8 cellular contexts compared by ENCODE assay signal in genomic region chr4:83219344-83219990, GRCh38.
DNase-seq lines count a peak whose midpoint lies in the region; ATAC-seq and TF ChIP-seq lines count a peak whose summit lies in the region.

No MANE protein-coding gene starts in this region.

- ATAC-seq in GM21447 (IDR thresholded peaks at IDR 0.05; ENCODE audit: unreplicated experiment) (peak; percentile 20), natural killer cell (no peak), aorta (ENCODE audit: low FRiP score) (peak; percentile 44)

- peak overlapping the region; percentile 83 to 96 for H3K27ac Mint-ChIP-seq in natural killer cell

- H3K4me1 Mint-ChIP-seq in natural killer cell: peaks cover 82 to 86% of the 10 kb centered on the region in 2 donors

- no peaks in the 10 kb centered on the region for H3F3A ChIP-seq in OCI-LY1 (ENCODE audit: insufficient read depth, low read length)

- H3K79me2 ChIP-seq in OCI-LY1 (ENCODE audit: insufficient read depth, low read length): no peaks in the 10 kb centered on the region

- intact Hi-C loops in natural killer cell (cut with micrococcal nuclease) (loop anchor here (5.0 to 10.0 kb wide), 2 partner anchors 235 to 317 kb away; partner anchors contain the start of genes HELQ, MRPS18C and THAP9), aorta (cut with DNase I) (no loop called here), thyroid gland (cut with DNase I) (no loop called here)

- H3K4me2 ChIP-seq in OCI-LY1 (ENCODE audit: low read length): peak overlapping the region; percentile 61

- H3K27me3 ChIP-seq in OCI-LY1 (ENCODE audit: insufficient read depth, low read length) (no peaks in the 10 kb centered on the region), aorta (ENCODE audit: control insufficient read depth in 1 of 2, insufficient read depth in 2 of 2, low read length in 1 of 2) (no peaks in the 10 kb centered on the region), thyroid gland (no peaks in the 10 kb centered on the region)

- H2AFZ ChIP-seq in OCI-LY1 (ENCODE audit: low read length): no peak overlapping the region

- no peak for TF ChIP-seq POLR2A in thyroid gland (IDR thresholded peaks at IDR 0.05)

- peak overlapping the region; percentile 30 for H3K4me3 ChIP-seq in OCI-LY1 (ENCODE audit: low read depth, low read length, poor library complexity, severe bottlenecking)
- no peak overlapping the region for H3K4me3 ChIP-seq in aorta (ENCODE audit: low read length in 2 of 2)
- no peak overlapping the region for H3K4me3 ChIP-seq in thyroid gland (replicated peaks in 1 of 3)

- no peak overlapping the region for H3K9ac ChIP-seq in OCI-LY1 (ENCODE audit: low read length)

- no peaks in the 10 kb centered on the region for H3K36me3 ChIP-seq in OCI-LY1 (ENCODE audit: insufficient read depth, low read length)
- no peaks in the 10 kb centered on the region for H3K36me3 ChIP-seq in aorta (ENCODE audit: control insufficient read depth in 1 of 2, insufficient read depth in 2 of 2, low read length in 1 of 2)
- no peaks in the 10 kb centered on the region for H3K36me3 ChIP-seq in thyroid gland

- H4K20me1 ChIP-seq in OCI-LY1 (ENCODE audit: insufficient read depth, low read length): no peaks in the 10 kb centered on the region

- no peaks in the 10 kb centered on the region for H3K9me3 ChIP-seq in OCI-LY1 (ENCODE audit: low read length)
- peaks cover 3% of the 10 kb centered on the region for H3K9me3 ChIP-seq in aorta (ENCODE audit: control insufficient read depth, low read length)
- no peaks in the 10 kb centered on the region for H3K9me3 ChIP-seq in thyroid gland

- H3K4me1 ChIP-seq in OCI-LY1 (ENCODE audit: insufficient read depth, low read length, severe bottlenecking): peaks cover 57% of the 10 kb centered on the region
- H3K4me1 ChIP-seq in aorta (ENCODE audit: control insufficient read depth in 1 of 2, insufficient read depth in 2 of 2, low read length in 2 of 2): no peaks in the 10 kb centered on the region
- no peaks in the 10 kb centered on the region for H3K4me1 ChIP-seq in thyroid gland

- no peaks in the 10 kb centered on the region for H3K27me3 Mint-ChIP-seq in natural killer cell (ENCODE audit: low read depth in 2 of 2)

- H3K27ac ChIP-seq in OCI-LY1 (ENCODE audit: low read depth, low read length, poor library complexity, severe bottlenecking) (peak overlapping the region; percentile 96), aorta (ENCODE audit: low read depth in 1 of 2, low read length in 2 of 2) (no peak overlapping the region), thyroid gland (no peak overlapping the region)

- DNase-seq in astrocyte of the hippocampus (ENCODE audit: low read depth, low spot score) (peak; percentile 40), natural killer cell (no peak), aorta (no peak), thyroid gland (no peak), mucosa of gallbladder (ENCODE audit: low spot score) (no peak), globus pallidus (ENCODE audit: low spot score) (no peak)

- TF ChIP-seq CTCF in OCI-LY1 (IDR thresholded peaks at IDR 0.05; ENCODE audit: low read length) (no peak), natural killer cell (IDR thresholded peaks at IDR 0.05) (no peak), thyroid gland (IDR thresholded peaks at IDR 0.05) (no peak)

- WGBS in aorta, 2 donors: 62 to 65% methylated on average over 11 of the region's 11 CpGs
- 59 to 70% methylated on average over 11 of the region's 11 CpGs for WGBS in thyroid gland, 2 donors

- H3K4me3 Mint-ChIP-seq in natural killer cell: peak overlapping the region; percentile 77

- no peaks in the 10 kb centered on the region for H3K36me3 Mint-ChIP-seq in natural killer cell

- no peaks in the 10 kb centered on the region for H3K9me2 ChIP-seq in OCI-LY1 (ENCODE audit: low read depth, low read length)

- no peaks in the 10 kb centered on the region for H3K9me3 Mint-ChIP-seq in natural killer cell

Comparison
In these comparisons a context has a peak if more than half of its experiments do, and no peak if none do; other contexts are left out.
1. ATAC-seq: peak in GM21447 (single experiment) and aorta (single experiment); none in natural killer cell (0 of 3).